ENCODE assay signal across 31 cellular contexts in the genomic region with DNA sequence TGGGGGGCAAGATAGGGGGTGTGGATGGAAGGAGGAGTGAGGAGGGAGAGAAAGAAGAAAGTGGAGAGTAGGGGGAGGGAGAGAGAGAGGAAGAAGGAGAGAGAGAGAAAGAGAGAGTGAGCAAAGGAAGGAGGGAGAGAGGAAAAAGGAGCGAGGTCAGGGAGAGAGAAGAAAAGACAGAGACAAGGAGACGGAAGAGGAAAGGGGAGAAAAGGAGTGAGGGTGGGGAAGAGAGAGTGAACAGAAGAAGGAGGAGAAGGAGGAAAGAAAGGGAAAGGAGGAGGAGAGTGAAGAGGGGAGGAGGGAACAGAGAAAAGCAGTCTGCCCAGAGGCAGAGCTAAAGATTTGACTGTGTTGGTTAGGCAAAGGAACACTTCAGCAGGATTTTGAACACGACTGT.
"Had no signal": no experiment of that assay in that cellular context is flagged by ENCODE, and none has a peak within 500 bp of the region (broad histone marks: within the 10 kb centered on the region; RNA-seq: fewer than 3 reads in every experiment).

No MANE protein-coding gene starts in this region.

- ATAC-seq: activated naive CD4-positive, alpha-beta T cell treated with anti-CD3 and anti-CD28 coated beads, Interleukin-2, amount 50 U/mL, for 72 hours; activated naive CD8-positive, alpha-beta T cell treated with anti-CD3 and anti-CD28 coated beads, Interleukin-2, amount 50 U/mL, for 24 hours; body of pancreas; PC-3 had no signal

- H3K4me1 ChIP-seq: ascending aorta, SJSA1 had no signal

- H3K27me3 Mint-ChIP-seq: activated B cell treated with CpG ODN at 0.5 μM for 24 hours; activated CD4-positive, alpha-beta T cell treated with anti-CD3 and anti-CD28 coated beads, Interleukin-2, amount 10 ng/mL, durations not matched to agents 24 days and 14 days; activated naive CD8-positive, alpha-beta T cell treated with anti-CD3 and anti-CD28 coated beads, Interleukin-2, amount 50 U/mL, for 24 hours; central memory CD8-positive, alpha-beta T cell had no signal

- H3K4me3 ChIP-seq: ascending aorta, body of pancreas, MG63, SJSA1 had no signal

- H3K36me3 ChIP-seq: ascending aorta, MG63, SJSA1 had no signal

- H3K4me3 Mint-ChIP-seq: activated B cell treated with CpG ODN at 0.5 μM for 24 hours; activated CD4-positive, alpha-beta T cell treated with anti-CD3 and anti-CD28 coated beads, Interleukin-2, amount 10 ng/mL, durations not matched to agents 24 days and 14 days; activated naive CD8-positive, alpha-beta T cell treated with anti-CD3 and anti-CD28 coated beads, Interleukin-2, amount 50 U/mL, for 24 hours; central memory CD8-positive, alpha-beta T cell; T-helper 1 cell treated with Interleukin-12 subunit alpha and Interleukin-12 subunit beta and Interleukin-4 antibody, amounts not matched to agents 30 μg/mL and 1 μg/mL, for 36 hours had no signal

- H3K27me3 ChIP-seq: ascending aorta, body of pancreas, MG63, SJSA1 had no signal

- H3K4me1 Mint-ChIP-seq: activated B cell treated with CpG ODN at 0.5 μM for 24 hours; central memory CD8-positive, alpha-beta T cell had no signal

- FAIRE-seq: bronchial epithelial cell, RCC 7860 had no signal

- DNase-seq: activated B cell treated with CpG ODN at 0.5 μM for 24 hours; activated CD4-positive, alpha-beta T cell treated with anti-CD3 and anti-CD28 coated beads for 1 hour; activated CD4-positive, alpha-beta T cell treated with anti-CD3 and anti-CD28 coated beads, Interleukin-2, amount 10 ng/mL, durations not matched to agents 24 days and 14 days; activated CD4-positive, alpha-beta T cell treated with anti-CD3 and anti-CD28 coated beads, Interleukin-2, amount 50 U/mL, for 48 hours; activated naive CD8-positive, alpha-beta T cell treated with anti-CD3 and anti-CD28 coated beads, Interleukin-2, amount 50 U/mL, for 24 hours; activated T-cell treated with anti-CD3 and anti-CD28 coated beads, Interleukin-2, amount 50 U/mL, for 48 hours; amniotic stem cell; body of pancreas; MG63; MV-4-11; NCI-H1092 treated with DMSO at 0.1 percent for 48 hours; NCI-H1417 treated with DMSO at 0.1 percent for 48 hours; NCI-H1694; NCI-H2029; NCI-H2107; NCI-H2171 treated with DMSO at 0.1 percent for 48 hours; NCI-H226; NCI-H510A; NCI-H526 treated with DMSO at 0.1 percent for 48 hours; NCI-H82; PC-3; SHP77; T-helper 9 cell had no signal

- H3K9me3 Mint-ChIP-seq: activated B cell treated with CpG ODN at 0.5 μM for 24 hours; activated CD4-positive, alpha-beta T cell treated with anti-CD3 and anti-CD28 coated beads, Interleukin-2, amount 10 ng/mL, durations not matched to agents 24 days and 14 days; activated naive CD4-positive, alpha-beta T cell treated with anti-CD3 and anti-CD28 coated beads, Interleukin-2, amount 50 U/mL, for 72 hours; activated naive CD8-positive, alpha-beta T cell treated with anti-CD3 and anti-CD28 coated beads, Interleukin-2, amount 50 U/mL, for 24 hours; activated T-helper 2 cell treated with anti-CD3 and anti-CD28 coated beads, Interferon-gamma antibody, Interleukin-2, Interleukin-4, amounts not matched to agents 10 μg/mL and 5 μg/mL and 100 μg/mL, durations not matched to agents 14 hours and 24 hours and 36 hours; central memory CD8-positive, alpha-beta T cell; T-helper 1 cell treated with Interleukin-12 subunit alpha and Interleukin-12 subunit beta and Interleukin-4 antibody, amounts not matched to agents 30 μg/mL and 1 μg/mL, for 36 hours had no signal

- H3K27ac Mint-ChIP-seq: activated B cell treated with CpG ODN at 0.5 μM for 24 hours; activated CD4-positive, alpha-beta T cell treated with anti-CD3 and anti-CD28 coated beads, Interleukin-2, amount 10 ng/mL, durations not matched to agents 24 days and 14 days; activated naive CD8-positive, alpha-beta T cell treated with anti-CD3 and anti-CD28 coated beads, Interleukin-2, amount 50 U/mL, for 24 hours; activated T-helper 2 cell treated with anti-CD3 and anti-CD28 coated beads, Interferon-gamma antibody, Interleukin-2, Interleukin-4, amounts not matched to agents 10 μg/mL and 5 μg/mL and 100 μg/mL, durations not matched to agents 14 hours and 24 hours and 36 hours had no signal

- H3K27ac ChIP-seq: ascending aorta, body of pancreas, SJSA1 had no signal

- H3K36me3 Mint-ChIP-seq: activated naive CD4-positive, alpha-beta T cell treated with anti-CD3 and anti-CD28 coated beads, Interleukin-2, amount 50 U/mL, for 72 hours had no signal

- H3K9me3 ChIP-seq: ascending aorta, body of pancreas, MG63, SJSA1 had no signal
